ENCODE assay signal across 9 cellular contexts in the genomic region with DNA sequence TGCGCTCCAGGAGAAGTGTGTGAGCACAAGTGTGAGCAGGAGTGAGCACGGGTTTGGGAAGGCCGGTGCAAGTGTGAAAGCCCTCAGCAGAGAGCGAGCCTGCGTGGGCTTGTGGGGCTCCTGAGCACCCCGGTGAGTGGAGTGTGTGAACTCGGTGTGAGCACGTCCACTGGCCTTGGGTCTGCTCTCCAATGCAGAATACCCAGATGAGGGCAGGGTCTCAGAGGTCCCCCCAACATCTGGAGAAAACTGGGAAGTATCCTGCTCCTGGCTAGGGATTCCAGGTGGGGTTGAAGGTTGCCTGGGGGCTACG. TPM values are rescaled to one million over a fixed set of nuclear protein-coding genes. Genes with fewer than 3 reads are reported as not detected.
A peak's percentile ranks its signal among the peaks of the same experiment; 100 is the strongest.
DNase-seq lines count a peak whose midpoint lies in the region; ATAC-seq and TF ChIP-seq lines count a peak whose summit lies in the region.
"Had no signal": no experiment of that assay in that cellular context is flagged by ENCODE, and none has a peak within 500 bp of the region (broad histone marks: within the 10 kb centered on the region; RNA-seq: fewer than 3 reads in every experiment).

No MANE protein-coding gene starts in this region.

- no peak for ATAC-seq in memory B cell (ENCODE audit: low read depth)
- no peak for ATAC-seq in upper lobe of left lung (ENCODE audit: low FRiP score in 2 of 2)
- no peak for ATAC-seq in HG03439 (IDR thresholded peaks at IDR 0.05; ENCODE audit: unreplicated experiment)
- no peak for ATAC-seq in GM18511 (IDR thresholded peaks at IDR 0.05; ENCODE audit: unreplicated experiment)

- H3K4me3 ChIP-seq in breast epithelium (peak overlapping the region; percentile 62 to 75 (median 69)), upper lobe of left lung (peak overlapping the region; percentile 65 to 96 (median 87))

- H3K27me3 ChIP-seq in breast epithelium (no peaks in the 10 kb centered on the region), upper lobe of left lung (no peaks in the 10 kb centered on the region)

- CTCF ChIA-PET in activated naive CD4-positive, alpha-beta T cell treated with anti-CD3 and anti-CD28 coated beads, Interleukin-2, amount 10 ng/mL, durations not matched to agents 7 days and 5 days (lab: Charles Lee), result interaction anchor here (0.9 kb wide), 1 partner anchor 11 kb away, joined by 3 read pairs; the partner anchor contains the start of gene TRMT112

- H3K36me3 Mint-ChIP-seq in activated naive CD4-positive, alpha-beta T cell treated with anti-CD3 and anti-CD28 coated beads, Interleukin-2, amount 10 ng/mL, durations not matched to agents 7 days and 5 days, result peaks cover 14% of the 10 kb centered on the region
- H3K36me3 Mint-ChIP-seq in memory B cell, result peaks cover 2% of the 10 kb centered on the region

- no peak for TF ChIP-seq EP300 in upper lobe of left lung (IDR thresholded peaks at IDR 0.05)

- DNase-seq in activated naive CD4-positive, alpha-beta T cell treated with anti-CD3 and anti-CD28 coated beads, Interleukin-2, amount 10 ng/mL, durations not matched to agents 7 days and 5 days, result no peak
- DNase-seq in activated naive CD4-positive, alpha-beta T cell treated with Interleukin-2 at 50 U/mL for 16 hours, result no peak
- DNase-seq in breast epithelium (ENCODE audit: low spot score in 2 of 2), result no peak
- DNase-seq in memory B cell (ENCODE audit: low spot score in 2 of 2), result no peak
- DNase-seq in upper lobe of left lung, result peak in 1 of 2 donors; percentile 39
- no peak for DNase-seq in GM03348 (ENCODE audit: low spot score)

- H3K36me3 ChIP-seq in breast epithelium (no peaks in the 10 kb centered on the region), upper lobe of left lung (peaks cover 0 to 9% (median 3%) of the 10 kb centered on the region in 4 donors)

- H3K4me1 ChIP-seq in breast epithelium (peaks cover 5 to 10% of the 10 kb centered on the region in 2 donors), upper lobe of left lung (peaks cover 14 to 28% (median 23%) of the 10 kb centered on the region in 4 donors)

- TF ChIP-seq POLR2A in breast epithelium (IDR thresholded peaks at IDR 0.05), result no peak
- no peak for TF ChIP-seq POLR2A in upper lobe of left lung (IDR thresholded peaks at IDR 0.05)

- H3K9me3 ChIP-seq in breast epithelium (no peaks in the 10 kb centered on the region), upper lobe of left lung (no peaks in the 10 kb centered on the region)

- H3K4me3 Mint-ChIP-seq in activated naive CD4-positive, alpha-beta T cell treated with anti-CD3 and anti-CD28 coated beads, Interleukin-2, amount 10 ng/mL, durations not matched to agents 7 days and 5 days, result peak overlapping the region; percentile 89
- peak overlapping the region; percentile 98 for H3K4me3 Mint-ChIP-seq in memory B cell

- H3K27ac ChIP-seq in breast epithelium (peak overlapping the region; percentile 89 to 90), upper lobe of left lung (peak overlapping the region; percentile 88 to 97 (median 96))

- peaks cover 9% of the 10 kb centered on the region for H3K27me3 Mint-ChIP-seq in activated naive CD4-positive, alpha-beta T cell treated with anti-CD3 and anti-CD28 coated beads, Interleukin-2, amount 10 ng/mL, durations not matched to agents 7 days and 5 days
- H3K27me3 Mint-ChIP-seq in memory B cell, result no peaks in the 10 kb centered on the region

- H3K4me1 Mint-ChIP-seq in activated naive CD4-positive, alpha-beta T cell treated with anti-CD3 and anti-CD28 coated beads, Interleukin-2, amount 10 ng/mL, durations not matched to agents 7 days and 5 days, result peaks cover 41% of the 10 kb centered on the region
- peaks cover 14% of the 10 kb centered on the region for H3K4me1 Mint-ChIP-seq in memory B cell

- 19 to 28% methylated on average over 7 of the region's 9 CpGs for WGBS in upper lobe of left lung, 2 donors

- no peaks in the 10 kb centered on the region for H3K9me3 Mint-ChIP-seq in activated naive CD4-positive, alpha-beta T cell treated with anti-CD3 and anti-CD28 coated beads, Interleukin-2, amount 10 ng/mL, durations not matched to agents 7 days and 5 days
- H3K9me3 Mint-ChIP-seq in memory B cell, result no peaks in the 10 kb centered on the region

- peak overlapping the region; percentile 95 for H3K27ac Mint-ChIP-seq in activated naive CD4-positive, alpha-beta T cell treated with anti-CD3 and anti-CD28 coated beads, Interleukin-2, amount 10 ng/mL, durations not matched to agents 7 days and 5 days
- peak overlapping the region; percentile 94 for H3K27ac Mint-ChIP-seq in memory B cell

- TF ChIP-seq CTCF in breast epithelium (IDR thresholded peaks at IDR 0.05) (no peak), upper lobe of left lung (IDR thresholded peaks at IDR 0.05) (no peak)

- intact Hi-C loops in breast epithelium (cut with DNase I; ENCODE audit: low total_unique reads), result no loop called here

RNA-seq across cellular contexts. Expression of gene ESRRA, which starts 1.2 kb away (rescaled TPM):
- total RNA-seq in breast epithelium (10 to 100 TPM; 38.2 to 43.9 (median 39.5) TPM), upper lobe of left lung (100 to 1,000 TPM in 1 of 6 donors, 10 to 100 TPM in 5; 42.7 to 109 (median 80.6) TPM)

RNA-seq across cellular contexts. Expression of gene CATSPERZ, which starts 6.4 kb away (rescaled TPM):
- total RNA-seq in breast epithelium (1 to 10 TPM in 1 of 3 donors, not detected in 2; 1.8 TPM), upper lobe of left lung (10 to 100 TPM in 1 of 6 donors, 1 to 10 TPM in 1, under 1 TPM in 2, not detected in 2; 0.51 to 62.9 (median 2.5) TPM)

RNA-seq across cellular contexts. Expression of gene TRMT112, which starts 10.8 kb away (rescaled TPM):
- total RNA-seq in breast epithelium (100 to 1,000 TPM; 206 to 266 (median 262) TPM), upper lobe of left lung (100 to 1,000 TPM; 110 to 215 (median 170) TPM)

RNA-seq across cellular contexts. Expression of gene PRDX5, which starts 11.4 kb away (rescaled TPM):
- total RNA-seq in breast epithelium (100 to 1,000 TPM; 241 to 327 (median 262) TPM), upper lobe of left lung (100 to 1,000 TPM; 146 to 493 (median 309) TPM)

RNA-seq across cellular contexts. Expression of gene KCNK4, which starts 15.4 kb away (rescaled TPM):
- 1 to 10 TPM in 1 of 3 donors, not detected in 2; 2.3 TPM for total RNA-seq in breast epithelium
- total RNA-seq in upper lobe of left lung, result under 1 TPM in 3 of 6 donors, not detected in 3; 0.17 to 0.55 (median 0.26) TPM
- total RNA-seq: HT1080 had no signal
